Comparison of ENCODE assay signal across 8 cellular contexts in genomic region chr3:42117175-42118008, GRCh38. TPM values are rescaled to one million over a fixed set of nuclear protein-coding genes. Genes with fewer than 3 reads are reported as not detected.
DNase-seq lines count a peak whose midpoint lies in the region; ATAC-seq and TF ChIP-seq lines count a peak whose summit lies in the region.

No MANE protein-coding gene starts in this region.

- H3K23ac ChIP-seq in trophoblast cell (ENCODE audit: low read length) = no peak overlapping the region

- H3K18ac ChIP-seq in trophoblast cell (ENCODE audit: low read length) = no peak overlapping the region

- peaks cover 4% of the 10 kb centered on the region for H3K79me1 ChIP-seq in trophoblast cell (ENCODE audit: low read length)

- H2BK5ac ChIP-seq in trophoblast cell (ENCODE audit: low read depth, low read length, poor library complexity) = no peak overlapping the region

- H3K27me3 ChIP-seq in SJSA1 (replicated peaks) = no peaks in the 10 kb centered on the region
- no peaks in the 10 kb centered on the region for H3K27me3 ChIP-seq in trophoblast cell (ENCODE audit: insufficient read depth, low read length)

- H2BK120ac ChIP-seq in trophoblast cell (ENCODE audit: insufficient read depth, low read length, poor library complexity) = no peak overlapping the region

- H3K4me1 ChIP-seq in SJSA1 (replicated peaks) (peaks cover 25% of the 10 kb centered on the region), trophoblast cell (ENCODE audit: control insufficient read depth in 1 of 2, insufficient read depth in 2 of 2, low read length in 2 of 2) (peaks cover 9 to 29% of the 10 kb centered on the region in 2 experiments)

- H4K12ac ChIP-seq in trophoblast cell (ENCODE audit: low read depth, low read length) = no peak overlapping the region

- peak overlapping the region; percentile 9 for H4K8ac ChIP-seq in trophoblast cell (ENCODE audit: low read depth, low read length)

- H2AFZ ChIP-seq in trophoblast cell (ENCODE audit: insufficient read depth, low read length, poor library complexity) = no peak overlapping the region

- DNase-seq in SJSA1 (ENCODE audit: low read depth in 1 of 2, low spot score in 2 of 2) = peak; percentile 56 to 78
- peak; percentile 84 for DNase-seq in fibroblast of pulmonary artery (ENCODE audit: low read depth)
- DNase-seq in trophoblast cell = peak; percentile 56 to 66
- no peak for DNase-seq in LoVo (ENCODE audit: low spot score)
- DNase-seq in activated CD4-positive, alpha-beta T cell treated with anti-CD3 and anti-CD28 coated beads, Interleukin-2, amount 50 U/mL, for 48 hours = no peak

- no peak overlapping the region for H2AK5ac ChIP-seq in trophoblast cell (ENCODE audit: low read length)

- no CpG with 5 or more reads among the region's 14 CpGs for WGBS in trophoblast cell (ENCODE audit: extremely low coverage, insufficient coverage, insufficient read length)

- no peak overlapping the region for H4K91ac ChIP-seq in trophoblast cell (ENCODE audit: low read depth, low read length)

- H3K4me3 ChIP-seq in SJSA1 = no peak overlapping the region
- H3K4me3 ChIP-seq in fibroblast of pulmonary artery (replicated peaks; ENCODE audit: low read depth, low read length) = no peak overlapping the region
- H3K4me3 ChIP-seq in trophoblast cell (ENCODE audit: low read depth, low read length) = no peak overlapping the region

- no peaks in the 10 kb centered on the region for H3K36me3 ChIP-seq in SJSA1
- no peaks in the 10 kb centered on the region for H3K36me3 ChIP-seq in trophoblast cell (ENCODE audit: control insufficient read depth in 1 of 2, insufficient read depth in 2 of 2, low read length in 2 of 2)

- peak; percentile 50 for TF ChIP-seq CTCF in GM12873 (IDR thresholded peaks at IDR 0.05; ENCODE audit: insufficient read depth, low read depth, low read length, missing control alignments)
- peak; percentile 65 for TF ChIP-seq CTCF in fibroblast of pulmonary artery (IDR thresholded peaks at IDR 0.05; ENCODE audit: low read length, missing control alignments)

- H3K27ac ChIP-seq in SJSA1 (no peak overlapping the region; the same call in 1 of the 2 replicates), trophoblast cell (ENCODE audit: low read depth, low read length) (peak overlapping the region; percentile 54)

- H3K14ac ChIP-seq in trophoblast cell (ENCODE audit: low read length) = peak overlapping the region; percentile 32

- no peak overlapping the region for H3K4ac ChIP-seq in trophoblast cell (ENCODE audit: low read depth, low read length)

- no peaks in the 10 kb centered on the region for H3K9me3 ChIP-seq in SJSA1 (replicated peaks)
- H3K9me3 ChIP-seq in trophoblast cell (ENCODE audit: insufficient read depth, low read depth, low read length) = no peaks in the 10 kb centered on the region

- peaks cover 2% of the 10 kb centered on the region for H3K79me2 ChIP-seq in trophoblast cell (ENCODE audit: control insufficient read depth, insufficient read depth, low read length, poor library complexity)

- no peak overlapping the region for H2BK12ac ChIP-seq in trophoblast cell (ENCODE audit: low read length)

- peak overlapping the region; percentile 9 for H3K4me2 ChIP-seq in trophoblast cell (ENCODE audit: low read length)

- no peak overlapping the region for H3K9ac ChIP-seq in trophoblast cell (ENCODE audit: low read length)

- no peak for ATAC-seq in GM18520 (IDR thresholded peaks at IDR 0.05; ENCODE audit: unreplicated experiment)
- no peak for ATAC-seq in HG02938 (IDR thresholded peaks at IDR 0.05; ENCODE audit: unreplicated experiment)

RNA-seq across cellular contexts. Expression of gene TRAK1, which starts 26.2 kb away (rescaled TPM):
- total RNA-seq in SJSA1 (2014; rRNA removed; shearing (Covaris generic)) = 8.1 and 15.4 TPM in 2 replicates
- polyA plus RNA-seq in trophoblast cell (2013) = 43.4 and 43.5 TPM in 2 replicates

Comparison
In these comparisons a context has a peak if more than half of its experiments do, and no peak if none do; other contexts are left out.
1. DNase-seq: peak in SJSA1 (2 of 2), fibroblast of pulmonary artery (single experiment) and trophoblast cell (2 of 2); none in LoVo (single experiment) and activated CD4-positive, alpha-beta T cell treated with anti-CD3 and anti-CD28 coated beads, Interleukin-2, amount 50 U/mL, for 48 hours (0 of 2).